21 cellular contexts compared by ENCODE assay signal in the genomic region with DNA sequence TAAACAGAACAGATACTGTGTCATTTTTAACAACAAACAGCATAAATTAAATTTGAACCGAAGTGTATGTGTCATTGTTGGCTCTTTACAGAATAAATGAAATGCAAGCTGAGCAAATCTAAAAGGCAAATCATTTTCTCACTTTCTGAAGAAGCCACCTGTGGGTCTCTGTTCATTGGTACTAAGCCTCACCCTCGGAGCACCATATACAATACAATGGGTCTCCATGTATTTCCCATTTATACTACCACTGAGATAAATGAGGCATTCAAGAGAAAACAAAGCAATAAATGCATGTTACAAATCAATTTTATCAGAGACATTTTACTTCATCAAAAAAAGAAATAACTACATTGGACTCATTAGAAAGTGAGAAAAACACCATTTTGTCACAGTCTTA. TPM values are rescaled to one million over a fixed set of nuclear protein-coding genes. Genes with fewer than 3 reads are reported as not detected.
DNase-seq lines count a peak whose midpoint lies in the region; ATAC-seq, FAIRE-seq and TF ChIP-seq lines count a peak whose summit lies in the region.
"Had no signal": no experiment of that assay in that cellular context is flagged by ENCODE, and none has a peak within 500 bp of the region (broad histone marks: within the 10 kb centered on the region; RNA-seq: fewer than 3 reads in every experiment).

No MANE protein-coding gene starts in this region.

- H3K4me3 ChIP-seq in GM23338 (no peak overlapping the region), HUES48 (ENCODE audit: low read depth, low read length) (peak overlapping the region; percentile 10; the same call in 1 of the 2 replicates), astrocyte (ENCODE audit: insufficient read depth, low read depth, low read length) (no peak overlapping the region), iPS-20b (ENCODE audit: low read length) (peak overlapping the region; percentile 32; the same call in 1 of the 2 replicates), right cardiac atrium (ENCODE audit: low read length) (no peak overlapping the region)
- H3K4me3 ChIP-seq: BLaER1, PC-9 had no signal

- H3K9me3 ChIP-seq in HUES48 (ENCODE audit: control insufficient read depth, insufficient read depth, low read length) (no peaks in the 10 kb centered on the region), astrocyte (ENCODE audit: insufficient read depth, low read depth, low read length) (no peaks in the 10 kb centered on the region), iPS-20b (ENCODE audit: insufficient read depth, low read depth, low read length) (no peaks in the 10 kb centered on the region), right cardiac atrium (ENCODE audit: control insufficient read depth, low read length) (no peaks in the 10 kb centered on the region)
- H3K9me3 ChIP-seq: BLaER1 had no signal

- WGBS in right cardiac atrium = 95% methylated on average over 2 of the region's 2 CpGs

- CTCF ChIA-PET in GM10248 (lab: Yijun Ruan, JAX) = interaction anchor here (1.2 kb wide), 1 partner anchor 15 kb away, joined by 3 read pairs; no protein-coding TSS in a partner anchor

- H3K27ac Mint-ChIP-seq in GM23338 (peak overlapping the region; percentile 89), astrocyte (ENCODE audit: unreplicated experiment) (no peak overlapping the region)
- H3K27ac Mint-ChIP-seq: CD4-positive, alpha-beta T cell had no signal

- H3K4me2 ChIP-seq in GM23338 (peak overlapping the region; percentile 44), astrocyte (ENCODE audit: low read length) (peak overlapping the region; percentile 54)
- H3K4me2 ChIP-seq: BLaER1, PC-9 had no signal

- intact Hi-C loops in right cardiac atrium (cut with DNase I) = no loop called here

- H3K4me1 Mint-ChIP-seq in GM23338 (peaks cover 40% of the 10 kb centered on the region), astrocyte (ENCODE audit: low read depth, unreplicated experiment) (peaks cover 38% of the 10 kb centered on the region)

- no peaks in the 10 kb centered on the region for H3K36me3 ChIP-seq in GM23338 (ENCODE audit: insufficient read depth)
- H3K36me3 ChIP-seq in HUES48 (ENCODE audit: control insufficient read depth, insufficient read depth, low read length) = no peaks in the 10 kb centered on the region
- no peaks in the 10 kb centered on the region for H3K36me3 ChIP-seq in astrocyte (ENCODE audit: insufficient read depth, low read length)
- no peaks in the 10 kb centered on the region for H3K36me3 ChIP-seq in iPS-20b (ENCODE audit: insufficient read depth, low read depth, low read length)
- H3K36me3 ChIP-seq: BLaER1 had no signal

- H3K9ac ChIP-seq in HUES48 (ENCODE audit: low read depth, low read length) = no peak overlapping the region
- peak overlapping the region; percentile 45 for H3K9ac ChIP-seq in astrocyte (ENCODE audit: low read length)
- peak overlapping the region; percentile 32; the same call in 1 of the 2 replicates for H3K9ac ChIP-seq in iPS-20b (ENCODE audit: low read depth, low read length)
- H3K9ac ChIP-seq: BLaER1 had no signal

- H2AFZ ChIP-seq in GM23338 (peak overlapping the region; percentile 3; the same call in 1 of the 2 replicates), astrocyte (ENCODE audit: low read depth, low read length) (no peak overlapping the region)
- H2AFZ ChIP-seq: PC-9 had no signal

- POLR2A ChIA-PET in GM10248 (lab: Yijun Ruan, JAX) = no interaction called here

- TF ChIP-seq CTCF in GM23338 (conservative IDR thresholded peaks at IDR 0.05; ENCODE audit: low read depth in 2 of 2) (no peak), astrocyte (IDR thresholded peaks at IDR 0.05; ENCODE audit: insufficient read depth, low read depth, low read length) (no peak), GM10248 (IDR thresholded peaks at IDR 0.05; ENCODE audit: control extremely low read depth, extremely low read depth, low read depth, missing control alignments) (no peak)

- no peaks in the 10 kb centered on the region for H3F3A ChIP-seq in GM23338 (replicated peaks; ENCODE audit: low read depth)

- peaks cover 14% of the 10 kb centered on the region; the same call in 1 of the 2 replicates for H3K9me2 ChIP-seq in GM23338 (ENCODE audit: insufficient read depth)

- ATAC-seq in GM23338 (peak; percentile 80), right cardiac atrium (no peak), GM21423 (IDR thresholded peaks at IDR 0.05; ENCODE audit: unreplicated experiment) (no peak)

- H3K27ac ChIP-seq in GM23338 (ENCODE audit: low read depth) (no peak overlapping the region), HUES48 (ENCODE audit: low read depth, low read length) (peak overlapping the region; percentile 84), astrocyte (ENCODE audit: low read depth, low read length) (peak overlapping the region; percentile 67), iPS-20b (ENCODE audit: low read length) (peak overlapping the region; percentile 73), right cardiac atrium (ENCODE audit: low read length) (no peak overlapping the region)
- H3K27ac ChIP-seq: BLaER1, PC-9 had no signal

- H3K9me3 Mint-ChIP-seq in GM23338 (no peaks in the 10 kb centered on the region), astrocyte (ENCODE audit: unreplicated experiment) (no peaks in the 10 kb centered on the region)
- H3K9me3 Mint-ChIP-seq: CD4-positive, alpha-beta T cell had no signal

- no peaks in the 10 kb centered on the region for H3K27me3 ChIP-seq in GM23338 (ENCODE audit: insufficient read depth)
- no peaks in the 10 kb centered on the region for H3K27me3 ChIP-seq in HUES48 (ENCODE audit: control insufficient read depth, insufficient read depth, low read length)
- H3K27me3 ChIP-seq in astrocyte (ENCODE audit: insufficient read depth, low read length) = no peaks in the 10 kb centered on the region
- no peaks in the 10 kb centered on the region for H3K27me3 ChIP-seq in iPS-20b (ENCODE audit: insufficient read depth, low read length)
- no peaks in the 10 kb centered on the region for H3K27me3 ChIP-seq in right cardiac atrium (ENCODE audit: control insufficient read depth, insufficient read depth)
- H3K27me3 ChIP-seq: BLaER1 had no signal

- peaks cover 5% of the 10 kb centered on the region; the same call in 1 of the 3 replicates for H3K36me3 Mint-ChIP-seq in GM23338 (ENCODE audit: low read depth)
- no peaks in the 10 kb centered on the region for H3K36me3 Mint-ChIP-seq in astrocyte (ENCODE audit: low read depth, unreplicated experiment)

- no peak for DNase-seq in GM23338 (ENCODE audit: low spot score)
- DNase-seq in astrocyte (ENCODE audit: low read depth) = no peak
- no peak for DNase-seq in right cardiac atrium
- DNase-seq in GM10248 (ENCODE audit: extremely low spot score) = no peak
- DNase-seq: CD4-positive, alpha-beta T cell; HCEC 1CT; KG1; MM.1S; NCI-H446 treated with DMSO at 0.1 percent for 48 hours; NCI-H526; NCI-H82; NK-92 treated with Interleukin-12 subunit alpha and Interleukin-12 subunit beta, amount 100 ng/mL, for 24 hours; PC-9; Right ventricle myocardium superior had no signal

- no peaks in the 10 kb centered on the region for H4K20me1 ChIP-seq in GM23338 (replicated peaks; ENCODE audit: insufficient read depth)
- H4K20me1 ChIP-seq in astrocyte (ENCODE audit: insufficient read depth, low read length) = no peaks in the 10 kb centered on the region
- H4K20me1 ChIP-seq: BLaER1 had no signal

- FAIRE-seq in astrocyte (lab: Jason Lieb, UNC) = no peak
- FAIRE-seq: A204.1, D721Med, GM18507 had no signal

- H3K79me2 ChIP-seq in GM23338 (replicated peaks; ENCODE audit: insufficient read depth) (no peaks in the 10 kb centered on the region), astrocyte (ENCODE audit: insufficient read depth, low read length) (no peaks in the 10 kb centered on the region)

- H3K4me1 ChIP-seq in GM23338 (ENCODE audit: insufficient read depth) (peaks cover 28% of the 10 kb centered on the region), HUES48 (ENCODE audit: control insufficient read depth, insufficient read depth, low read length) (peaks cover 19% of the 10 kb centered on the region), astrocyte (ENCODE audit: insufficient read depth, low read length) (peaks cover 42% of the 10 kb centered on the region), iPS-20b (ENCODE audit: insufficient read depth, low read length) (peaks cover 24% of the 10 kb centered on the region), right cardiac atrium (ENCODE audit: control insufficient read depth, insufficient read depth, low read length) (no peaks in the 10 kb centered on the region)

- H3K4me3 Mint-ChIP-seq in GM23338 = no peak overlapping the region
- H3K4me3 Mint-ChIP-seq in astrocyte (ENCODE audit: unreplicated experiment) = no peak overlapping the region
- H3K4me3 Mint-ChIP-seq: CD4-positive, alpha-beta T cell had no signal

- peaks cover 1% of the 10 kb centered on the region for H3K27me3 Mint-ChIP-seq in GM23338 (ENCODE audit: insufficient read depth, low read depth, poor library complexity)
- no peaks in the 10 kb centered on the region for H3K27me3 Mint-ChIP-seq in astrocyte (ENCODE audit: low read depth, unreplicated experiment)
- H3K27me3 Mint-ChIP-seq: CD4-positive, alpha-beta T cell had no signal

TF ChIP-seq in GM23338, 12 proteins besides CTCF, POLR2A, EP300 and RAD21:
- TF ChIP-seq ZNF114 (CRISPR knock-in tag; IDR thresholded peaks at IDR 0.05) (no peak), NANOG (IDR thresholded peaks at IDR 0.05; ENCODE audit: borderline replicate concordance) (peak; percentile 66; the same call in 1 of the 2 replicates)

RNA-seq across cellular contexts. Expression of gene HIVEP1, which starts 38.9 kb away (rescaled TPM):
- total RNA-seq in GM23338 (2014; rRNA removed; shearing (Covaris generic)) = 16.5 and 21.7 TPM in 2 replicates
- polyA plus RNA-seq in GM23338 (2016; fragmentation: Nextera tagmentation; extraction: Ambion mirVana) = 7.7 and 10.1 TPM in 2 replicates
- total RNA-seq in astrocyte = 46.9 and 48.9 TPM in 2 replicates
- total RNA-seq in right cardiac atrium = 10 to 100 TPM; 12.4 to 16.9 (median 15.4) TPM
- polyA plus RNA-seq in right cardiac atrium = 5.1 TPM

Comparison
In these comparisons a context has a peak if more than half of its experiments do, and no peak if none do; other contexts are left out.
1. H3K27ac ChIP-seq: peak in HUES48 (single experiment), astrocyte (single experiment) and iPS-20b (single experiment); none in GM23338 (single experiment) and right cardiac atrium (single experiment).
2. H3K4me3 ChIP-seq: peak in HUES48 (single experiment) and iPS-20b (single experiment); none in GM23338 (single experiment), astrocyte (single experiment) and right cardiac atrium (single experiment).